30 cellular contexts compared by ENCODE assay signal in genomic region chr2:135845997-135846396, GRCh38. TPM values are rescaled to one million over a fixed set of nuclear protein-coding genes. Genes with fewer than 3 reads are reported as not detected.
"Had no signal": no experiment of that assay in that cellular context is flagged by ENCODE, and none has a peak within 500 bp of the region (broad histone marks: within the 10 kb centered on the region; RNA-seq: fewer than 3 reads in every experiment).

No MANE protein-coding gene starts in this region.

- H3K27me3 Mint-ChIP-seq: activated CD4-positive, alpha-beta memory T cell treated with anti-CD3 and anti-CD28 coated beads for 36 hours; activated CD4-positive, alpha-beta T cell treated with anti-CD3 and anti-CD28 coated beads for 36 hours; activated CD4-positive, alpha-beta T cell treated with anti-CD3 and anti-CD28 coated beads, Interleukin-2, amount 10 ng/mL, durations not matched to agents 24 days and 14 days; activated naive CD4-positive, alpha-beta T cell treated with anti-CD3 and anti-CD28 coated beads, Interleukin-2, amount 10 ng/mL, durations not matched to agents 7 days and 5 days; effector memory CD8-positive, alpha-beta T cell had no signal

- H3K4me1 ChIP-seq: adrenal gland, body of pancreas had no signal

- FAIRE-seq: colon, endometrium, endothelial cell of umbilical vein, frontal cortex had no signal

- H3K9me3 Mint-ChIP-seq: activated CD4-positive, alpha-beta memory T cell treated with anti-CD3 and anti-CD28 coated beads for 36 hours; activated CD4-positive, alpha-beta T cell treated with anti-CD3 and anti-CD28 coated beads, Interleukin-2, amount 10 ng/mL, durations not matched to agents 24 days and 14 days; activated naive CD4-positive, alpha-beta T cell treated with anti-CD3 and anti-CD28 coated beads, Interleukin-2, amount 10 ng/mL, durations not matched to agents 7 days and 5 days; activated naive CD4-positive, alpha-beta T cell treated with anti-CD3 and anti-CD28 coated beads, Interleukin-2, amount 50 U/mL, for 72 hours; activated T-cell treated with anti-CD3 and anti-CD28 coated beads, Interleukin-2, amount 50 U/mL, for 72 hours; effector memory CD8-positive, alpha-beta T cell had no signal

- H3K36me3 ChIP-seq: adrenal gland had no signal

- H3K27ac ChIP-seq: adrenal gland, body of pancreas, epithelial cell of prostate had no signal

- DNase-seq: activated CD4-positive, alpha-beta memory T cell treated with anti-CD3 and anti-CD28 coated beads for 36 hours; activated CD4-positive, alpha-beta T cell treated with anti-CD3 and anti-CD28 coated beads for 36 hours; activated CD4-positive, alpha-beta T cell treated with anti-CD3 and anti-CD28 coated beads, Interleukin-2, amount 10 ng/mL, durations not matched to agents 24 days and 14 days; activated CD4-positive, CD25-positive, alpha-beta regulatory T cell; activated CD4-positive, CD25-positive, alpha-beta regulatory T cell treated with anti-CD3 and anti-CD28 coated beads, Interleukin-2, amount 50 U/mL, for 72 hours; activated CD8-positive, alpha-beta T cell treated with anti-CD3 and anti-CD28 coated beads, Interleukin-2, amount 10 ng/mL, durations not matched to agents 7 days and 5 days; activated gamma-delta T cell; activated naive CD4-positive, alpha-beta T cell; activated naive CD4-positive, alpha-beta T cell treated with anti-CD3 and anti-CD28 coated beads, Interleukin-2, amount 10 ng/mL, durations not matched to agents 7 days and 5 days; activated T-cell treated with anti-CD3 and anti-CD28 coated beads, Interleukin-2, amount 50 U/mL, for 1 hour; activated T-cell treated with anti-CD3 and anti-CD28 coated beads, Interleukin-2, amount 50 U/mL, for 72 hours; adrenal gland; amygdala; aorta; body of pancreas; caudate nucleus; cortex of kidney; dermis blood vessel endothelial cell; effector CD4-positive, alpha-beta T cell; effector memory CD8-positive, alpha-beta T cell; foreskin fibroblast; head of caudate nucleus; T-helper 2 cell had no signal

- H3K27ac Mint-ChIP-seq: activated CD4-positive, alpha-beta memory T cell treated with anti-CD3 and anti-CD28 coated beads for 36 hours; activated CD4-positive, alpha-beta T cell treated with anti-CD3 and anti-CD28 coated beads for 36 hours; activated CD4-positive, alpha-beta T cell treated with anti-CD3 and anti-CD28 coated beads, Interleukin-2, amount 10 ng/mL, durations not matched to agents 24 days and 14 days; activated CD8-positive, alpha-beta T cell treated with anti-CD3 and anti-CD28 coated beads, Interleukin-2, amount 10 ng/mL, durations not matched to agents 7 days and 5 days; activated naive CD4-positive, alpha-beta T cell treated with anti-CD3 and anti-CD28 coated beads, Interleukin-2, amount 10 ng/mL, durations not matched to agents 7 days and 5 days; activated T-cell treated with anti-CD3 and anti-CD28 coated beads, Interleukin-2, amount 50 U/mL, for 72 hours; effector memory CD8-positive, alpha-beta T cell had no signal

- ATAC-seq: activated CD4-positive, alpha-beta T cell treated with anti-CD3 and anti-CD28 coated beads for 36 hours; activated CD8-positive, alpha-beta T cell treated with anti-CD3 and anti-CD28 coated beads, Interleukin-2, amount 10 ng/mL, durations not matched to agents 7 days and 5 days; activated naive CD4-positive, alpha-beta T cell treated with anti-CD3 and anti-CD28 coated beads, Interleukin-2, amount 50 U/mL, for 72 hours; activated T-cell treated with anti-CD3 and anti-CD28 coated beads, Interleukin-2, amount 50 U/mL, for 72 hours; body of pancreas; effector memory CD8-positive, alpha-beta T cell had no signal

- H3K4me3 Mint-ChIP-seq: activated CD4-positive, alpha-beta memory T cell treated with anti-CD3 and anti-CD28 coated beads for 36 hours; activated CD4-positive, alpha-beta T cell treated with anti-CD3 and anti-CD28 coated beads for 36 hours; activated CD4-positive, alpha-beta T cell treated with anti-CD3 and anti-CD28 coated beads, Interleukin-2, amount 10 ng/mL, durations not matched to agents 24 days and 14 days; activated CD8-positive, alpha-beta T cell treated with anti-CD3 and anti-CD28 coated beads, Interleukin-2, amount 10 ng/mL, durations not matched to agents 7 days and 5 days; activated naive CD4-positive, alpha-beta T cell treated with anti-CD3 and anti-CD28 coated beads, Interleukin-2, amount 10 ng/mL, durations not matched to agents 7 days and 5 days; activated T-cell treated with anti-CD3 and anti-CD28 coated beads, Interleukin-2, amount 50 U/mL, for 72 hours; effector memory CD8-positive, alpha-beta T cell had no signal

- H3K4me3 ChIP-seq: adrenal gland, body of pancreas had no signal

- H3K27me3 ChIP-seq: adrenal gland, body of pancreas had no signal

- H3K9me3 ChIP-seq: adrenal gland, body of pancreas had no signal

RNA-seq across cellular contexts. Expression of gene LCT, which starts 9.0 kb away (rescaled TPM):
- total RNA-seq: aorta, body of pancreas, chondrocyte, dermis blood vessel endothelial cell, frontal cortex had no signal
- polyA plus RNA-seq: adrenal gland, endothelial cell of umbilical vein had no signal
